16 cellular contexts compared by ENCODE assay signal in genomic region chr3:171822707-171823106, GRCh38.
DNase-seq lines count a peak whose midpoint lies in the region; ATAC-seq lines count a peak whose summit lies in the region.
"Had no signal": no experiment of that assay in that cellular context is flagged by ENCODE, and none has a peak within 500 bp of the region (broad histone marks: within the 10 kb centered on the region; RNA-seq: fewer than 3 reads in every experiment).

No MANE protein-coding gene starts in this region.

- in situ Hi-C loops in KBM-7 (cut with MboI; ENCODE audit: low pct_unique_long_range_greater_than_20kb, low sequenced_read_pairs): no loop called here

- ATAC-seq in GM18873 (IDR thresholded peaks at IDR 0.05; ENCODE audit: low FRiP score, unreplicated experiment) (peak; percentile 74), GM21825 (IDR thresholded peaks at IDR 0.05; ENCODE audit: unreplicated experiment) (peak; percentile 75), HG03342 (IDR thresholded peaks at IDR 0.05; ENCODE audit: unreplicated experiment) (peak; percentile 76)
- ATAC-seq: left ventricle myocardium superior had no signal

- peak; percentile 44 for DNase-seq in left kidney (ENCODE audit: low read depth, low spot score)
- DNase-seq in activated CD4-positive, alpha-beta T cell treated with anti-CD3 and anti-CD28 coated beads for 4 hours: no peak
- no peak for DNase-seq in KBM-7
- DNase-seq in globus pallidus (ENCODE audit: low spot score): no peak
- DNase-seq in NCI-H1694 treated with DMSO at 0.1 percent for 48 hours (lab: John Stamatoyannopoulos, UW): no peak
- DNase-seq: activated T-cell treated with anti-CD3 and anti-CD28 coated beads, Interleukin-2, amount 50 U/mL, for 24 hours; DMS 273 treated with DMSO at 0.1 percent for 48 hours; effector memory CD4-positive, alpha-beta T cell; left ventricle myocardium superior; NCI-H187 treated with DMSO at 0.1 percent for 48 hours; OCI-M1; stimulated activated CD4-positive, alpha-beta T cell treated with anti-CD3 and anti-CD28 coated beads, Interleukin-4, amount 100 ng/mL, for 1 hour; stimulated activated CD8-positive, alpha-beta memory T cell treated with anti-CD3 and anti-CD28 coated beads, Interleukin-4, amount 100 ng/mL, for 48 hours had no signal
